In the genomic region with DNA sequence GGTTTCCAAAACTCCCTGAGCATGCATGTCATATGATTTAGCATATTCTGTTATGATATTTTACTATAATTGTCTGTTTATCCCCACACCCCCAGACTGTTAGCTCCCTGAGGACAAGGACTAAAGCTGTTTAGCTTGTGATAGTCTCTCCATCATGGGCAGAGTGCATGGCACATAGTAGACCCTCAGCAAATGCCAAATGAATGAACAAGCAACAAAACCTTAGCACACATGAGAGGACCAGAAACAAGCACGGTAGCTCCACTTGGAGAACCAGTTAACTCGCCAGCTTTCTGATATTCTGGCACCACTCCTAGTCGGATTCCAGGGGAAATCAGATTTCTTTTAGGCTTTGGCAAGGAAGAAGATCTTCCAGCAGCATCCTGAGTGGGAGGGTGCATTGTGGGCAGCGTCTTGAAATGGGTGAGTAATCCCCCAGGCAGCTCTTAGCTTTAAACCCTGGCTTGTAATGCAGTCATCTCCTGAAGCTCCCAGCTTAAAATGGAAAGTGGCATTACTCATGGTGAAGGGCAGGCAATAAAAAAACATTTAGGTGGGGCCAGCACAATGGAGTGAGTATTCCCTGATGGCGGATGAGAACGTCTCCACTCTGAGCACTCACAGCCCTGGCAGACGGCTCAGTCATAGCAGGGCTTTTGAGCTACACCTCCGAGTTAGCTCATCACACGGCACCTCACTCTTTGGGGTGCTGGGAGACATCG, we compare ENCODE assay signal across 1 cellular context.
A peak's percentile ranks its signal among the peaks of the same experiment; 100 is the strongest.
TF ChIP-seq lines count a peak whose summit lies in the region.

No MANE protein-coding gene starts in this region.

TF ChIP-seq in IMR-90, 13 proteins besides CTCF, POLR2A, EP300 and RAD21:
- peak; percentile 43; the same call in 1 of the 2 replicates for TF ChIP-seq MAZ (IDR thresholded peaks at IDR 0.05; ENCODE audit: borderline replicate concordance, low read depth, low read length)
- no peak for TF ChIP-seq SMC3 (IDR thresholded peaks at IDR 0.05; ENCODE audit: low read depth, low read length)
- peak; percentile 88 for TF ChIP-seq FOS (IDR thresholded peaks at IDR 0.05; ENCODE audit: low read depth, low read length)
- peak; percentile 14; the same call in 1 of the 2 replicates for TF ChIP-seq CEBPB (IDR thresholded peaks at IDR 0.05; ENCODE audit: low read depth, low read length)
